10 cellular contexts compared by ENCODE assay signal in the genomic region with DNA sequence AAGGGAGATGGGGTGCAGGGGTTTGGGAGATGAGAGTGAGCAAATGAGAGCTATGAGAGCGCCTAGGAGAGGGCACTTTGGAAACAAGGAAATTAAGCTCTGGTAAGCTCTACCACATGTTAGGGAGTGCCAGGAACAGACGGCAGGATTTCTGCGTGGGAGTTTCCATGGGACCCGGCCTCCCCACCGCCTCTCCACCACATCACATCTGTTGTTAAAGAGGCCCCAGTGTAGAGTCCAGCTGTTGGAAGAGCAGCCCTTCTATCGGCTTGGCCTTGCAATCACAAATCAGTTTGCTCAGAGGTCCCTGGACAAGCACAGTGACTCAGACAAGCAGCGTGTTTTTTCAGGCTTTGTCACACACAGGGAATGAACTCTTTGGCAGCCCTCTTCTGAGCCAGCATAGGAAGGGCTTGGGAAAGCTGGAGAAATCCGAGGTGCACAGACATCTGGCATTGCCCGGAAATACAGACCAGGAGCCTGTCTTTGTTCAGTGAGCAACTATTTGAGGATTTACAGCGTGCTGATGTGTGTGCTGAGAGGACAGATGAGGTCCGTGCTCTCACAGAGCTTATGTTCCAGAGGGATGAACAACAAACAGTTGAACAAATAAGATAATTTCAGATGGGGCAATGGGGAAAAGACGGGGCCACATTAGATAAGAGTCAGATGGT.
DNase-seq lines count a peak whose midpoint lies in the region; ATAC-seq and TF ChIP-seq lines count a peak whose summit lies in the region.
"Had no signal": no experiment of that assay in that cellular context is flagged by ENCODE, and none has a peak within 500 bp of the region (broad histone marks: within the 10 kb centered on the region; RNA-seq: fewer than 3 reads in every experiment).

No MANE protein-coding gene starts in this region.

- no peak overlapping the region for H3K27ac Mint-ChIP-seq in WTC11
- H3K27ac Mint-ChIP-seq in stimulated activated memory B cell treated with anti-CD40 and anti-IgM and Interleukin-4, amounts not matched to agents 10 μg/mL and 1 μg/mL and 100 μg/mL, for 72 hours = no peak overlapping the region
- H3K27ac Mint-ChIP-seq: dendritic cell treated with granulocyte-macrophage colony-stimulating factor and Interleukin-4, amounts not matched to agents 40 ng/mL and 50 ng/mL, for 4 days had no signal

- H3K9me3 ChIP-seq in gastrocnemius medialis = no peaks in the 10 kb centered on the region

- in situ Hi-C loops in gastrocnemius medialis (cut with MboI; ENCODE audit: low sequenced_read_pairs in 4 of 4) = no loop called here

- no peak overlapping the region for H3K4me3 ChIP-seq in gastrocnemius medialis

- no peak overlapping the region for H3K4me3 Mint-ChIP-seq in WTC11
- H3K4me3 Mint-ChIP-seq in stimulated activated memory B cell treated with anti-CD40 and anti-IgM and Interleukin-4, amounts not matched to agents 10 μg/mL and 1 μg/mL and 100 μg/mL, for 72 hours = no peak overlapping the region
- H3K4me3 Mint-ChIP-seq: dendritic cell treated with granulocyte-macrophage colony-stimulating factor and Interleukin-4, amounts not matched to agents 40 ng/mL and 50 ng/mL, for 4 days had no signal

- TF ChIP-seq CTCF in WTC11 (IDR thresholded peaks at IDR 0.05) (no peak), gastrocnemius medialis (IDR thresholded peaks at IDR 0.05 in 4 of 5, conservative IDR thresholded peaks at IDR 0.05 in 1 of 5) (no peak)

- CTCF ChIA-PET in WTC11 (lab: Charles Lee) = no interaction called here

- DNase-seq in ELR (ENCODE audit: low read depth) = peak; percentile 80
- no peak for DNase-seq in WTC11 (ENCODE audit: low spot score)
- peak; percentile 60 for DNase-seq in left cardiac atrium
- peak; percentile 32 to 74 for DNase-seq in gastrocnemius medialis
- DNase-seq in activated CD4-positive, alpha-beta T cell treated with anti-CD3 and anti-CD28 coated beads, Interleukin-2, amount 50 U/mL, for 4 hours = no peak
- DNase-seq in NCI-H1417 (lab: John Stamatoyannopoulos, UW) = no peak
- DNase-seq: NCI-H526 treated with DMSO at 0.1 percent for 48 hours had no signal

- H3K9me3 Mint-ChIP-seq in WTC11 = peaks cover 17% of the 10 kb centered on the region
- peaks cover 3% of the 10 kb centered on the region for H3K9me3 Mint-ChIP-seq in stimulated activated memory B cell treated with anti-CD40 and anti-IgM and Interleukin-4, amounts not matched to agents 10 μg/mL and 1 μg/mL and 100 μg/mL, for 72 hours
- H3K9me3 Mint-ChIP-seq: dendritic cell treated with granulocyte-macrophage colony-stimulating factor and Interleukin-4, amounts not matched to agents 40 ng/mL and 50 ng/mL, for 4 days had no signal

- peaks cover 0 to 9% of the 10 kb centered on the region in 2 donors for H3K4me1 ChIP-seq in gastrocnemius medialis

- TF ChIP-seq POLR2A in gastrocnemius medialis (IDR thresholded peaks at IDR 0.05) = no peak

- peaks cover 11% of the 10 kb centered on the region for H3K4me1 Mint-ChIP-seq in WTC11
- H3K4me1 Mint-ChIP-seq in stimulated activated memory B cell treated with anti-CD40 and anti-IgM and Interleukin-4, amounts not matched to agents 10 μg/mL and 1 μg/mL and 100 μg/mL, for 72 hours = peaks cover 21% of the 10 kb centered on the region

- POLR2A ChIA-PET in WTC11 (lab: Charles Lee) = no interaction called here

- peak overlapping the region in 2 of 4 donors; percentile 11 to 43 for H3K27ac ChIP-seq in gastrocnemius medialis

- no peak for ATAC-seq in WTC11
- peak; percentile 32 to 89 for ATAC-seq in left cardiac atrium
- peak; percentile 75 to 83 for ATAC-seq in gastrocnemius medialis
- ATAC-seq in GM18870 (IDR thresholded peaks at IDR 0.05; ENCODE audit: unreplicated experiment) = no peak
- no peak for ATAC-seq in stimulated activated memory B cell treated with anti-CD40 and anti-IgM and Interleukin-4, amounts not matched to agents 10 μg/mL and 1 μg/mL and 100 μg/mL, for 72 hours

- peaks cover 8% of the 10 kb centered on the region; the same call in 1 of the 2 replicates for H3K36me3 Mint-ChIP-seq in WTC11
- H3K36me3 Mint-ChIP-seq in stimulated activated memory B cell treated with anti-CD40 and anti-IgM and Interleukin-4, amounts not matched to agents 10 μg/mL and 1 μg/mL and 100 μg/mL, for 72 hours = peaks cover 5% of the 10 kb centered on the region

- intact Hi-C loops in left cardiac atrium (cut with DNase I) = no loop called here
- intact Hi-C loops in gastrocnemius medialis (cut with DNase I; ENCODE audit: low total_unique reads) = no loop called here

- H3K27me3 ChIP-seq in gastrocnemius medialis = no peaks in the 10 kb centered on the region

- H3K36me3 ChIP-seq in gastrocnemius medialis = no peaks in the 10 kb centered on the region

- no peaks in the 10 kb centered on the region for H3K27me3 Mint-ChIP-seq in WTC11 (ENCODE audit: low read depth)
- peaks cover 20% of the 10 kb centered on the region for H3K27me3 Mint-ChIP-seq in stimulated activated memory B cell treated with anti-CD40 and anti-IgM and Interleukin-4, amounts not matched to agents 10 μg/mL and 1 μg/mL and 100 μg/mL, for 72 hours

TF ChIP-seq in WTC11, 78 proteins besides CTCF, POLR2A, EP300 and RAD21:
- TF ChIP-seq GABPB1 (CRISPR knock-in tag; IDR thresholded peaks at IDR 0.05) (peak; percentile 68), TEAD1 (CRISPR knock-in tag; IDR thresholded peaks at IDR 0.05) (no peak), ZNF671 (CRISPR knock-in tag; IDR thresholded peaks at IDR 0.05) (no peak), MYBL2 (CRISPR knock-in tag; IDR thresholded peaks at IDR 0.05) (no peak), GRHL2 (CRISPR knock-in tag; IDR thresholded peaks at IDR 0.05; ENCODE audit: insufficient replicate concordance, severe bottlenecking) (no peak), JAZF1 (CRISPR knock-in tag; IDR thresholded peaks at IDR 0.05) (no peak)
- TF ChIP-seq, protein P1, sequence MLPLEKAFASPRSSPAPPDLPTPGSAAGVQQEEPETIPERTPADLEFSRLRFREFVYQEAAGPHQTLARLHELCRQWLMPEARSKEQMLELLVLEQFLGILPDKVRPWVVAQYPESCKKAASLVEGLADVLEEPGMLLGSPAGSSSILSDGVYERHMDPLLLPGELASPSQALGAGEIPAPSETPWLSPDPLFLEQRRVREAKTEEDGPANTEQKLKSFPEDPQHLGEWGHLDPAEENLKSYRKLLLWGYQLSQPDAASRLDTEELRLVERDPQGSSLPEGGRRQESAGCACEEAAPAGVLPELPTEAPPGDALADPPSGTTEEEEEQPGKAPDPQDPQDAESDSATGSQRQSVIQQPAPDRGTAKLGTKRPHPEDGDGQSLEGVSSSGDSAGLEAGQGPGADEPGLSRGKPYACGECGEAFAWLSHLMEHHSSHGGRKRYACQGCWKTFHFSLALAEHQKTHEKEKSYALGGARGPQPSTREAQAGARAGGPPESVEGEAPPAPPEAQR (CRISPR knock-in tag; IDR thresholded peaks at IDR 0.05) = no peak
- TF ChIP-seq, protein P2, sequence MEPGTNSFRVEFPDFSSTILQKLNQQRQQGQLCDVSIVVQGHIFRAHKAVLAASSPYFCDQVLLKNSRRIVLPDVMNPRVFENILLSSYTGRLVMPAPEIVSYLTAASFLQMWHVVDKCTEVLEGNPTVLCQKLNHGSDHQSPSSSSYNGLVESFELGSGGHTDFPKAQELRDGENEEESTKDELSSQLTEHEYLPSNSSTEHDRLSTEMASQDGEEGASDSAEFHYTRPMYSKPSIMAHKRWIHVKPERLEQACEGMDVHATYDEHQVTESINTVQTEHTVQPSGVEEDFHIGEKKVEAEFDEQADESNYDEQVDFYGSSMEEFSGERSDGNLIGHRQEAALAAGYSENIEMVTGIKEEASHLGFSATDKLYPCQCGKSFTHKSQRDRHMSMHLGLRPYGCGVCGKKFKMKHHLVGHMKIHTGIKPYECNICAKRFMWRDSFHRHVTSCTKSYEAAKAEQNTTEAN (CRISPR knock-in tag; IDR thresholded peaks at IDR 0.05) = no peak

Comparison
In these comparisons a context has a peak if more than half of its experiments do, and no peak if none do; other contexts are left out.
1. DNase-seq: peak in ELR (single experiment), left cardiac atrium (single experiment) and gastrocnemius medialis (2 of 2); none in WTC11 (single experiment), activated CD4-positive, alpha-beta T cell treated with anti-CD3 and anti-CD28 coated beads, Interleukin-2, amount 50 U/mL, for 4 hours (0 of 2) and NCI-H1417 (0 of 3).
2. ATAC-seq: peak in left cardiac atrium (2 of 2) and gastrocnemius medialis (2 of 2); none in WTC11 (single experiment), GM18870 (single experiment) and stimulated activated memory B cell treated with anti-CD40 and anti-IgM and Interleukin-4, amounts not matched to agents 10 μg/mL and 1 μg/mL and 100 μg/mL, for 72 hours (single experiment).